ENCODE assay signal across 17 cellular contexts in the genomic region with DNA sequence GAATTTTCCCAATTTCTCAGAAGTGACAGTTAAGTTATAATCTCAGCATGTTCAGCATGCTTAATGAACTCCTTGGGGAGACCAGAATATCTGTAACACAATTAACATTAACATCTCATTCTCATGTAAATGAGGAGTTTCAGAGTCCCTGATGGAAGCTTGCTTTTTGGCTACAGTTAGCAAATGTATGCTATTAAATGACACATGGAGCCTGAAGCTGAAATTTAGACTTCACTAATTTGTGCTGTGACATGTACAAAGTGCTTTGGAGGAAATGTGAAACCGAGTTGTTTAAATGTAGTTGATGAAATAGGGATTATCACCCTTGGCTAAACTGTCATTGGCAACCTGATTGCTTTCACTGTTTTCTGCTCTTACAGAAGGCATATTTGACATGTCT.
DNase-seq lines count a peak whose midpoint lies in the region; ATAC-seq and TF ChIP-seq lines count a peak whose summit lies in the region.
"Had no signal": no experiment of that assay in that cellular context is flagged by ENCODE, and none has a peak within 500 bp of the region (broad histone marks: within the 10 kb centered on the region; RNA-seq: fewer than 3 reads in every experiment).

No MANE protein-coding gene starts in this region.

- H3K4me3 ChIP-seq in GM23338 (0 out of 2 replicates have a peak overlapping the region, but pooled peaks have one; percentile 0), Karpas-422 (ENCODE audit: low read length) (no peak overlapping the region), iPS-20b (ENCODE audit: low read length) (peak overlapping the region; percentile 39)
- H3K4me3 ChIP-seq: K562 had no signal

- peak overlapping the region; percentile 69; the same call in 1 of the 2 replicates for H3K27ac Mint-ChIP-seq in GM23338
- H3K27ac Mint-ChIP-seq: CD4-positive, CD25-positive, alpha-beta regulatory T cell had no signal

- H3K9me2 ChIP-seq in GM23338 (ENCODE audit: insufficient read depth) (peaks cover 4% of the 10 kb centered on the region), Karpas-422 (replicated peaks; ENCODE audit: insufficient read depth, low read length) (no peaks in the 10 kb centered on the region)

- H4K20me1 ChIP-seq in GM23338 (replicated peaks; ENCODE audit: insufficient read depth) (no peaks in the 10 kb centered on the region), Karpas-422 (ENCODE audit: insufficient read depth, low read depth, low read length) (no peaks in the 10 kb centered on the region)

- H3K4me1 Mint-ChIP-seq in GM23338: peaks cover 25% of the 10 kb centered on the region
- H3K4me1 Mint-ChIP-seq: CD4-positive, CD25-positive, alpha-beta regulatory T cell had no signal

- ATAC-seq in GM23338: peak; percentile 81
- no peak for ATAC-seq in GM21515 (IDR thresholded peaks at IDR 0.05; ENCODE audit: unreplicated experiment)
- ATAC-seq: K562 had no signal

- H3K27me3 ChIP-seq in GM23338 (ENCODE audit: insufficient read depth) (no peaks in the 10 kb centered on the region), Karpas-422 (ENCODE audit: low read length) (no peaks in the 10 kb centered on the region), iPS-20b (ENCODE audit: insufficient read depth, low read length) (no peaks in the 10 kb centered on the region)

- TF ChIP-seq CTCF in GM23338 (conservative IDR thresholded peaks at IDR 0.05; ENCODE audit: low read depth in 2 of 2): no peak

- H3K4me2 ChIP-seq in GM23338 (peak overlapping the region; percentile 21), Karpas-422 (ENCODE audit: low read depth, low read length, poor library complexity, severe bottlenecking) (no peak overlapping the region)

- H3F3A ChIP-seq in GM23338 (replicated peaks; ENCODE audit: low read depth): no peaks in the 10 kb centered on the region

- H3K27ac ChIP-seq in GM23338 (ENCODE audit: low read depth) (peak overlapping the region; percentile 16; the same call in 1 of the 2 replicates), Karpas-422 (ENCODE audit: low read length) (no peak overlapping the region), iPS-20b (ENCODE audit: low read length) (no peak overlapping the region)

- H3K9ac ChIP-seq in Karpas-422 (ENCODE audit: low read length): no peak overlapping the region
- H3K9ac ChIP-seq in iPS-20b (ENCODE audit: low read depth, low read length): no peak overlapping the region

- H3K9me3 ChIP-seq in Karpas-422 (ENCODE audit: low read length) (no peaks in the 10 kb centered on the region), iPS-20b (ENCODE audit: insufficient read depth, low read depth, low read length) (no peaks in the 10 kb centered on the region)

- H3K79me2 ChIP-seq in GM23338 (replicated peaks; ENCODE audit: insufficient read depth) (no peaks in the 10 kb centered on the region), Karpas-422 (ENCODE audit: low read length) (no peaks in the 10 kb centered on the region)

- DNase-seq in GM23338 (ENCODE audit: low spot score): peak; percentile 63
- DNase-seq in Karpas-422: no peak
- DNase-seq in NCI-H748 treated with DMSO at 0.1 percent for 48 hours (lab: John Stamatoyannopoulos, UW): peak; percentile 15
- no peak for DNase-seq in iPS-NIHi7 (ENCODE audit: extremely low spot score)
- DNase-seq in NCI-H187 (lab: John Stamatoyannopoulos, UW): no peak
- DNase-seq in NCI-H82 treated with DMSO at 0.1 percent for 48 hours (lab: John Stamatoyannopoulos, UW; ENCODE audit: unreplicated experiment): no peak
- DNase-seq: ACHN; CD4-positive, CD25-positive, alpha-beta regulatory T cell; H7; NCI-H1092; NCI-H187 treated with DMSO at 0.1 percent for 48 hours; NCI-H226; NCI-H526; T-helper 9 cell had no signal

- H3K4me1 ChIP-seq in GM23338 (ENCODE audit: insufficient read depth) (peaks cover 34% of the 10 kb centered on the region), Karpas-422 (ENCODE audit: low read length) (peaks cover 5% of the 10 kb centered on the region), iPS-20b (ENCODE audit: insufficient read depth, low read length) (peaks cover 17% of the 10 kb centered on the region; the same call in 1 of the 2 replicates)

- H3K36me3 ChIP-seq in GM23338 (ENCODE audit: insufficient read depth) (no peaks in the 10 kb centered on the region), Karpas-422 (ENCODE audit: insufficient read depth, low read length) (no peaks in the 10 kb centered on the region), iPS-20b (ENCODE audit: insufficient read depth, low read depth, low read length) (no peaks in the 10 kb centered on the region)

- H3K9me3 Mint-ChIP-seq in GM23338: peaks cover 21% of the 10 kb centered on the region

- peak overlapping the region; percentile 49; the same call in 2 of the 3 replicates for H3K4me3 Mint-ChIP-seq in GM23338
- H3K4me3 Mint-ChIP-seq: CD4-positive, CD25-positive, alpha-beta regulatory T cell had no signal

- no peaks in the 10 kb centered on the region for H3K27me3 Mint-ChIP-seq in GM23338 (ENCODE audit: insufficient read depth, low read depth, poor library complexity)
- H3K27me3 Mint-ChIP-seq: CD4-positive, CD25-positive, alpha-beta regulatory T cell had no signal

- H2AFZ ChIP-seq in GM23338 (no peak overlapping the region), Karpas-422 (ENCODE audit: low read length) (peak overlapping the region; percentile 90)

- H3K36me3 Mint-ChIP-seq in GM23338 (ENCODE audit: low read depth): peaks cover 21% of the 10 kb centered on the region
- H3K36me3 Mint-ChIP-seq: CD4-positive, CD25-positive, alpha-beta regulatory T cell had no signal

TF ChIP-seq in GM23338, 12 proteins besides CTCF, POLR2A, EP300 and RAD21:
- TF ChIP-seq NANOG (IDR thresholded peaks at IDR 0.05; ENCODE audit: borderline replicate concordance) (peak; percentile 40; the same call in 1 of the 2 replicates), POLR2AphosphoS5 (IDR thresholded peaks at IDR 0.05; ENCODE audit: low read depth) (no peak)
TF ChIP-seq in GM23338: peak in this region for 1.

Comparison
In these comparisons a context has a peak if more than half of its experiments do, and no peak if none do; other contexts are left out.
1. DNase-seq: peak in GM23338 (single experiment) and NCI-H748 treated with DMSO at 0.1 percent for 48 hours (single experiment); none in Karpas-422 (single experiment), iPS-NIHi7 (single experiment), NCI-H187 (0 of 2) and NCI-H82 treated with DMSO at 0.1 percent for 48 hours (single experiment).